ENCODE assay signal across 20 cellular contexts in genomic region chr12:101738920-101739665, GRCh38. TPM values are rescaled to one million over a fixed set of nuclear protein-coding genes. Genes with fewer than 3 reads are reported as not detected.
"Had no signal": no experiment of that assay in that cellular context is flagged by ENCODE, and none has a peak within 500 bp of the region (broad histone marks: within the 10 kb centered on the region; RNA-seq: fewer than 3 reads in every experiment).

TSS of gene SYCP3 (minus strand) at chr12:101739462. CDS start at chr12:101737935, 1,527 bp downstream.

- DNase-seq: activated CD4-positive, alpha-beta T cell treated with anti-CD3 and anti-CD28 coated beads for 48 hours; activated CD8-positive, alpha-beta memory T cell treated with anti-CD3 and anti-CD28 coated beads, Interleukin-2, amount 50 U/mL, for 4 hours; activated CD8-positive, alpha-beta T cell treated with anti-CD3 and anti-CD28 coated beads, Interleukin-2, amount 10 ng/mL, durations not matched to agents 7 days and 5 days; activated effector memory CD4-positive, alpha-beta T cell treated with anti-CD3 and anti-CD28 coated beads, Interleukin-2, amount 50 U/mL, for 16 hours; activated T-cell treated with anti-CD3 and anti-CD28 coated beads, Interleukin-2, amount 50 U/mL, for 48 hours; erythroblast; mucosa of descending colon; naive thymus-derived CD8-positive, alpha-beta T cell; stimulated activated CD4-positive, alpha-beta T cell treated with anti-CD3 and anti-CD28 coated beads, Interleukin-4, amount 100 ng/mL, for 1 hour; stimulated activated naive CD4-positive, alpha-beta T cell treated with Interleukin-2 at 50 U/mL for 16 hours; T-helper 17 cell had no signal

- H2AFZ ChIP-seq: parathyroid adenoma had no signal

- H3K4me3 ChIP-seq: cardiac muscle cell, gastroesophageal sphincter, mucosa of descending colon, suprapubic skin had no signal

- H3K27ac ChIP-seq: cardiac muscle cell, gastroesophageal sphincter, neutrophil, parathyroid adenoma, suprapubic skin had no signal

- H3K27me3 ChIP-seq: cardiac muscle cell, gastroesophageal sphincter, neutrophil, suprapubic skin had no signal

- H3K4me1 ChIP-seq: gastroesophageal sphincter, parathyroid adenoma, suprapubic skin had no signal

- H3K36me3 ChIP-seq: cardiac muscle cell had no signal

- ATAC-seq: activated CD8-positive, alpha-beta T cell treated with anti-CD3 and anti-CD28 coated beads, Interleukin-2, amount 10 ng/mL, durations not matched to agents 7 days and 5 days; activated naive CD4-positive, alpha-beta T cell treated with anti-CD3 and anti-CD28 coated beads, Interleukin-2, amount 50 U/mL, for 72 hours; gastroesophageal sphincter; left lobe of liver; mucosa of descending colon; naive thymus-derived CD8-positive, alpha-beta T cell; T-helper 17 cell had no signal

- H3K9me3 ChIP-seq: gastroesophageal sphincter, mucosa of descending colon, neutrophil, suprapubic skin had no signal

- H3K9ac ChIP-seq: parathyroid adenoma had no signal

- H3K79me2 ChIP-seq: parathyroid adenoma had no signal

RNA-seq across cellular contexts. Expression of gene SYCP3, which starts in this region (rescaled TPM):
- total RNA-seq: cardiac muscle cell, left lobe of liver, skeletal muscle tissue, ureter had no signal
